1 cellular context compared by ENCODE assay signal in genomic region chr17:50890675-50891516, GRCh38.
TF ChIP-seq lines count a peak whose summit lies in the region.

No MANE protein-coding gene starts in this region.

TF ChIP-seq in HepG2, 621 proteins besides CTCF, POLR2A, EP300 and RAD21 (continued from another document and continues in another):
- TF ChIP-seq MXD3 (CRISPR knock-in tag; IDR thresholded peaks at IDR 0.05) (0 out of 2 replicates have a peak, but pooled peaks have one; percentile 69), THAP7 (CRISPR knock-in tag; IDR thresholded peaks at IDR 0.05) (0 out of 2 replicates have a peak, but pooled peaks have one; percentile 32), PPARG (CRISPR knock-in tag; conservative IDR thresholded peaks at IDR 0.05) (peak; percentile 94), ZNF333 (CRISPR knock-in tag; IDR thresholded peaks at IDR 0.05; ENCODE audit: borderline replicate concordance) (0 out of 2 replicates have a peak, but pooled peaks have one; percentile 48), NFYC (CRISPR knock-in tag; IDR thresholded peaks at IDR 0.05) (no peak), ZNF362 (CRISPR knock-in tag; IDR thresholded peaks at IDR 0.05; ENCODE audit: borderline replicate concordance) (peak; percentile 93), SNAPC4 (CRISPR knock-in tag; IDR thresholded peaks at IDR 0.05) (no peak; the same call in 1 of the 2 replicates), TFE3 (CRISPR knock-in tag; IDR thresholded peaks at IDR 0.05) (peak; percentile 74), ZNF629 (CRISPR knock-in tag; conservative IDR thresholded peaks at IDR 0.05) (peak; percentile 47), ZNF605 (CRISPR knock-in tag; IDR thresholded peaks at IDR 0.05) (peak; percentile 69; the same call in 1 of the 2 replicates), EZH2 (conservative IDR thresholded peaks at IDR 0.05; ENCODE audit: low read depth, low read length) (no peak), SRSF4 (IDR thresholded peaks at IDR 0.05; ENCODE audit: low read depth, low read length, poor library complexity, severe bottlenecking) (no peak), PAWR (CRISPR knock-in tag; IDR thresholded peaks at IDR 0.05; ENCODE audit: borderline replicate concordance) (0 out of 2 replicates have a peak, but pooled peaks have one; percentile 61), NR2F2 (IDR thresholded peaks at IDR 0.05; ENCODE audit: borderline replicate concordance, low read depth) (peak; percentile 77), HMGXB4 (CRISPR knock-in tag; IDR thresholded peaks at IDR 0.05; ENCODE audit: borderline replicate concordance in 1 of 2, low read depth in 1 of 2) (peak; percentile 29 to 51; a peak in 2 of 4 replicates), ELF1 (CRISPR knock-in tag; IDR thresholded peaks at IDR 0.05) (no peak), ZNF546 (CRISPR knock-in tag; conservative IDR thresholded peaks at IDR 0.05) (no peak), KLF9 (CRISPR knock-in tag; IDR thresholded peaks at IDR 0.05; ENCODE audit: low read depth) (no peak), ZNF800 (CRISPR knock-in tag; IDR thresholded peaks at IDR 0.05) (no peak), NR2F6 (IDR thresholded peaks at IDR 0.05) (peak; percentile 89), NR2F6 (CRISPR knock-in tag; IDR thresholded peaks at IDR 0.05) (peak; percentile 93), HOMEZ (CRISPR knock-in tag; IDR thresholded peaks at IDR 0.05; ENCODE audit: low read depth) (peak; percentile 62; the same call in 1 of the 2 replicates), MED13 (CRISPR knock-in tag; IDR thresholded peaks at IDR 0.05) (peak; percentile 50; the same call in 1 of the 2 replicates), TCF12 (IDR thresholded peaks at IDR 0.05) (no peak), TCF12 (CRISPR knock-in tag; IDR thresholded peaks at IDR 0.05) (peak; percentile 77), ZNF674 (CRISPR knock-in tag; IDR thresholded peaks at IDR 0.05; ENCODE audit: low read depth) (no peak), ZNF777 (CRISPR knock-in tag; IDR thresholded peaks at IDR 0.05) (no peak), ZNF556 (CRISPR knock-in tag; IDR thresholded peaks at IDR 0.05; ENCODE audit: borderline replicate concordance) (peak; percentile 51; the same call in 1 of the 2 replicates), THRA (CRISPR knock-in tag; IDR thresholded peaks at IDR 0.05; ENCODE audit: borderline replicate concordance) (peak; percentile 85), MXD4 (CRISPR knock-in tag; IDR thresholded peaks at IDR 0.05) (0 out of 2 replicates have a peak, but pooled peaks have one; percentile 22), PRMT3 (CRISPR knock-in tag; IDR thresholded peaks at IDR 0.05; ENCODE audit: borderline replicate concordance, low read depth) (0 out of 2 replicates have a peak, but pooled peaks have one; percentile 73)
